Comparison of ENCODE assay signal across 8 cellular contexts in genomic region chr17:1490643-1491405, GRCh38. TPM values are rescaled to one million over a fixed set of nuclear protein-coding genes. Genes with fewer than 3 reads are reported as not detected.
DNase-seq lines count a peak whose midpoint lies in the region; ATAC-seq and TF ChIP-seq lines count a peak whose summit lies in the region.

No MANE protein-coding gene starts in this region.

- TF ChIP-seq CTCF in GM12864 (IDR thresholded peaks at IDR 0.05; ENCODE audit: low read depth, low read length, missing control alignments) (no peak), HFFc6 (IDR thresholded peaks at IDR 0.05) (no peak)

- peak overlapping the region; percentile 74 for H3K27ac Mint-ChIP-seq in HFFc6

- H3K4me3 Mint-ChIP-seq in HFFc6: peak overlapping the region; percentile 84

- peak overlapping the region; percentile 62 to 91 for H3K9ac ChIP-seq in duodenal mucosa (ENCODE audit: low read depth in 1 of 2, low read length in 2 of 2)

- no peaks in the 10 kb centered on the region for H3K27me3 ChIP-seq in duodenal mucosa (ENCODE audit: control insufficient read depth in 1 of 2, insufficient read depth in 2 of 2, low read length in 2 of 2)

- H3K36me3 Mint-ChIP-seq in HFFc6 (ENCODE audit: low read depth): peaks cover 5% of the 10 kb centered on the region; the same call in 1 of the 2 replicates

- H3K36me3 ChIP-seq in duodenal mucosa (ENCODE audit: control insufficient read depth in 1 of 2, insufficient read depth in 2 of 2, low read length in 2 of 2): peaks cover 6 to 8% of the 10 kb centered on the region in 2 donors

- H3K9me3 ChIP-seq in duodenal mucosa (ENCODE audit: control insufficient read depth in 1 of 2, low read length in 2 of 2): no peaks in the 10 kb centered on the region

- peaks cover 35% of the 10 kb centered on the region for H3K4me1 Mint-ChIP-seq in HFFc6 (ENCODE audit: low read depth)

- ATAC-seq in GM21737 (IDR thresholded peaks at IDR 0.05; ENCODE audit: unreplicated experiment): no peak

- H3K4me3 ChIP-seq in GM12864 (ENCODE audit: low read depth, low read length) (peak overlapping the region; percentile 65), duodenal mucosa (ENCODE audit: low read depth in 1 of 2, low read length in 2 of 2) (peak overlapping the region; percentile 68 to 85)

- no peaks in the 10 kb centered on the region; the same call in 1 of the 2 replicates for H3K27me3 Mint-ChIP-seq in HFFc6 (ENCODE audit: insufficient read depth)

- peaks cover 21 to 44% of the 10 kb centered on the region in 2 donors for H3K4me1 ChIP-seq in duodenal mucosa (ENCODE audit: control insufficient read depth in 1 of 2, insufficient read depth in 2 of 2, low read length in 2 of 2)

- DNase-seq in GM12864 (ENCODE audit: low read depth) (no peak), HFFc6 (no peak), NCI-H2171 (lab: John Stamatoyannopoulos, UW) (peak; percentile 64), lung microvascular endothelial cell (ENCODE audit: low read depth in 2 of 2) (peak; percentile 50 to 57)
- DNase-seq in activated CD4-positive, alpha-beta T cell treated with anti-CD3 and anti-CD28 coated beads for 4 hours: peak; percentile 58
- peak; percentile 83 for DNase-seq in stimulated activated CD8-positive, alpha-beta memory T cell treated with anti-CD3 and anti-CD28 coated beads, Interleukin-4, amount 100 ng/mL, for 48 hours

- no peaks in the 10 kb centered on the region for H3K9me3 Mint-ChIP-seq in HFFc6

- H3K27ac ChIP-seq in duodenal mucosa (ENCODE audit: low read depth, low read length): peak overlapping the region; percentile 68

RNA-seq across cellular contexts. Expression of gene MYO1C, which starts 1.7 kb away (rescaled TPM):
- 100 to 1,000 TPM; 310 to 400 (median 328) TPM for total RNA-seq in HFFc6 (2021; fragmentation: NEBNext Ultra II Directional; extraction: Animal tissue kit (Norgen Biotek cat#: 25700))
- total RNA-seq in lung microvascular endothelial cell: 113 and 134 TPM in 2 replicates

RNA-seq across cellular contexts. Expression of gene INPP5K, which starts 25.6 kb away (rescaled TPM):
- 10 to 100 TPM; 18.2 to 23.5 (median 20.3) TPM for total RNA-seq in HFFc6 (2021; fragmentation: NEBNext Ultra II Directional; extraction: Animal tissue kit (Norgen Biotek cat#: 25700))
- total RNA-seq in lung microvascular endothelial cell: 47.3 and 47.8 TPM in 2 replicates

RNA-seq across cellular contexts. Expression of gene CRK, which starts 34.8 kb away (rescaled TPM):
- 10 to 100 TPM; 71.1 to 83.1 (median 77.5) TPM for total RNA-seq in HFFc6 (2021; fragmentation: NEBNext Ultra II Directional; extraction: Animal tissue kit (Norgen Biotek cat#: 25700))
- total RNA-seq in lung microvascular endothelial cell: 81.7 and 95.8 TPM in 2 replicates

Comparison
In these comparisons a context has a peak if more than half of its experiments do, and no peak if none do; other contexts are left out.
1. DNase-seq: peak in NCI-H2171 (single experiment), activated CD4-positive, alpha-beta T cell treated with anti-CD3 and anti-CD28 coated beads for 4 hours (2 of 2), lung microvascular endothelial cell (2 of 2) and stimulated activated CD8-positive, alpha-beta memory T cell treated with anti-CD3 and anti-CD28 coated beads, Interleukin-4, amount 100 ng/mL, for 48 hours (single experiment); none in GM12864 (single experiment) and HFFc6 (single experiment).